1 cellular context compared by ENCODE assay signal in genomic region chr10:102112210-102112817, GRCh38.
TF ChIP-seq lines count a peak whose summit lies in the region.

No MANE protein-coding gene starts in this region.

TF ChIP-seq in K562, 482 proteins besides CTCF, POLR2A, EP300 and RAD21 (continued from another document and continues in another):
- no peak for TF ChIP-seq ASH1L (IDR thresholded peaks at IDR 0.05; ENCODE audit: borderline replicate concordance, low read depth, partially characterized antibody)
- TF ChIP-seq EHMT2 (IDR thresholded peaks at IDR 0.05), result 0 out of 2 replicates have a peak, but pooled peaks have one; percentile 32
- TF ChIP-seq XRCC3 (IDR thresholded peaks at IDR 0.05), result no peak
- TF ChIP-seq ZNF134 (CRISPR knock-in tag; conservative IDR thresholded peaks at IDR 0.05), result no peak
- TF ChIP-seq HIVEP1 (CRISPR knock-in tag; IDR thresholded peaks at IDR 0.05), result no peak
- no peak for TF ChIP-seq TCF7 (IDR thresholded peaks at IDR 0.05; ENCODE audit: borderline replicate concordance)
- TF ChIP-seq, protein P1, sequence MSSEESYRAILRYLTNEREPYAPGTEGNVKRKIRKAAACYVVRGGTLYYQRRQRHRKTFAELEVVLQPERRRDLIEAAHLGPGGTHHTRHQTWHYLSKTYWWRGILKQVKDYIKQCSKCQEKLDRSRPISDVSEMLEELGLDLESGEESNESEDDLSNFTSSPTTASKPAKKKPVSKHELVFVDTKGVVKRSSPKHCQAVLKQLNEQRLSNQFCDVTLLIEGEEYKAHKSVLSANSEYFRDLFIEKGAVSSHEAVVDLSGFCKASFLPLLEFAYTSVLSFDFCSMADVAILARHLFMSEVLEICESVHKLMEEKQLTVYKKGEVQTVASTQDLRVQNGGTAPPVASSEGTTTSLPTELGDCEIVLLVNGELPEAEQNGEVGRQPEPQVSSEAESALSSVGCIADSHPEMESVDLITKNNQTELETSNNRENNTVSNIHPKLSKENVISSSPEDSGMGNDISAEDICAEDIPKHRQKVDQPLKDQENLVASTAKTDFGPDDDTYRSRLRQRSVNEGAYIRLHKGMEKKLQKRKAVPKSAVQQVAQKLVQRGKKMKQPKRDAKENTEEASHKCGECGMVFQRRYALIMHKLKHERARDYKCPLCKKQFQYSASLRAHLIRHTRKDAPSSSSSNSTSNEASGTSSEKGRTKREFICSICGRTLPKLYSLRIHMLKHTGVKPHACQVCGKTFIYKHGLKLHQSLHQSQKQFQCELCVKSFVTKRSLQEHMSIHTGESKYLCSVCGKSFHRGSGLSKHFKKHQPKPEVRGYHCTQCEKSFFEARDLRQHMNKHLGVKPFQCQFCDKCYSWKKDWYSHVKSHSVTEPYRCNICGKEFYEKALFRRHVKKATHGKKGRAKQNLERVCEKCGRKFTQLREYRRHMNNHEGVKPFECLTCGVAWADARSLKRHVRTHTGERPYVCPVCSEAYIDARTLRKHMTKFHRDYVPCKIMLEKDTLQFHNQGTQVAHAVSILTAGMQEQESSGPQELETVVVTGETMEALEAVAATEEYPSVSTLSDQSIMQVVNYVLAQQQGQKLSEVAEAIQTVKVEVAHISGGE (CRISPR knock-in tag; IDR thresholded peaks at IDR 0.05), result peak in 1 of 3 experiments; percentile 58; a peak in 1 of 6 replicates
- TF ChIP-seq ID3 (CRISPR knock-in tag; IDR thresholded peaks at IDR 0.05), result no peak
- no peak; the same call in 1 of the 2 replicates for TF ChIP-seq ID3 (tag; IDR thresholded peaks at IDR 0.05)
- TF ChIP-seq ZNF274 (IDR thresholded peaks at IDR 0.05; ENCODE audit: borderline replicate concordance, low read depth, low read length), result no peak
- no peak for TF ChIP-seq DLX4 (CRISPR knock-in tag; IDR thresholded peaks at IDR 0.05)
- TF ChIP-seq ZNF695 (CRISPR knock-in tag; IDR thresholded peaks at IDR 0.05), result no peak
- TF ChIP-seq ZNF184 (CRISPR knock-in tag; IDR thresholded peaks at IDR 0.05), result no peak
- TF ChIP-seq, protein P2, sequence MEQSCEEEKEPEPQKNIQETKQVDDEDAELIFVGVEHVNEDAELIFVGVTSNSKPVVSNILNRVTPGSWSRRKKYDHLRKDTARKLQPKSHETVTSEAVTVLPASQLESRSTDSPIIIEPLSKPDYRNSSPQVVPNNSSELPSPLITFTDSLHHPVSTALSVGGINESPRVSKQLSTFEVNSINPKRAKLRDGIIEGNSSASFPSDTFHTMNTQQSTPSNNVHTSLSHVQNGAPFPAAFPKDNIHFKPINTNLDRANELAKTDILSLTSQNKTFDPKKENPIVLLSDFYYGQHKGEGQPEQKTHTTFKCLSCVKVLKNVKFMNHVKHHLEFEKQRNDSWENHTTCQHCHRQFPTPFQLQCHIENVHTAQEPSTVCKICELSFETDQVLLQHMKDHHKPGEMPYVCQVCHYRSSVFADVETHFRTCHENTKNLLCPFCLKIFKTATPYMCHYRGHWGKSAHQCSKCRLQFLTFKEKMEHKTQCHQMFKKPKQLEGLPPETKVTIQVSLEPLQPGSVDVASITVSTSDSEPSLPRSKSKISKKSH (CRISPR knock-in tag; IDR thresholded peaks at IDR 0.05), result no peak
- TF ChIP-seq HEY1 (CRISPR knock-in tag; IDR thresholded peaks at IDR 0.05; ENCODE audit: borderline replicate concordance), result no peak
- no peak for TF ChIP-seq ZNF316 (IDR thresholded peaks at IDR 0.05)
- TF ChIP-seq ZNF696 (CRISPR knock-in tag; conservative IDR thresholded peaks at IDR 0.05), result no peak
- no peak for TF ChIP-seq PBX2 (CRISPR knock-in tag; IDR thresholded peaks at IDR 0.05; ENCODE audit: low read depth)
- TF ChIP-seq PBX2 (tag; conservative IDR thresholded peaks at IDR 0.05; ENCODE audit: low read depth), result 0 out of 2 replicates have a peak, but pooled peaks have one; percentile 20
- TF ChIP-seq ZNF561 (CRISPR knock-in tag; conservative IDR thresholded peaks at IDR 0.05), result no peak
- TF ChIP-seq, protein P3, sequence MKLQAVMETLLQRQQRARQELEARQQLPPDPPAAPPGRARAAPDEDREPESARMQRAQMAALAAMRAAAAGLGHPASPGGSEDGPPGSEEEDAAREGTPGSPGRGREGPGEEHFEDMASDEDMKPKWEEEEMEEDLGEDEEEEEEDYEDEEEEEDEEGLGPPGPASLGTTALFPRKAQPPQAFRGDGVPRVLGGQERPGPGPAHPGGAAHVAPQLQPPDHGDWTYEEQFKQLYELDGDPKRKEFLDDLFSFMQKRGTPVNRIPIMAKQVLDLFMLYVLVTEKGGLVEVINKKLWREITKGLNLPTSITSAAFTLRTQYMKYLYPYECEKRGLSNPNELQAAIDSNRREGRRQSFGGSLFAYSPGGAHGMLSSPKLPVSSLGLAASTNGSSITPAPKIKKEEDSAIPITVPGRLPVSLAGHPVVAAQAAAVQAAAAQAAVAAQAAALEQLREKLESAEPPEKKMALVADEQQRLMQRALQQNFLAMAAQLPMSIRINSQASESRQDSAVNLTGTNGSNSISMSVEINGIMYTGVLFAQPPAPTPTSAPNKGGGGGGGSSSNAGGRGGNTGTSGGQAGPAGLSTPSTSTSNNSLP (IDR thresholded peaks at IDR 0.05; ENCODE audit: borderline replicate concordance, low read depth, low read length), result no peak
- no peak for TF ChIP-seq MYBL2 (IDR thresholded peaks at IDR 0.05; ENCODE audit: low read depth)
- no peak for TF ChIP-seq MYBL2 (CRISPR knock-in tag; IDR thresholded peaks at IDR 0.05; ENCODE audit: borderline replicate concordance)
- no peak for TF ChIP-seq L3MBTL2 (IDR thresholded peaks at IDR 0.05)
- TF ChIP-seq ZNF518B (CRISPR knock-in tag; IDR thresholded peaks at IDR 0.05), result no peak
- TF ChIP-seq HNRNPL (IDR thresholded peaks at IDR 0.05; ENCODE audit: low read depth, low read length), result no peak
- TF ChIP-seq ESRRA (IDR thresholded peaks at IDR 0.05; ENCODE audit: borderline replicate concordance, low read depth), result peak; percentile 99
- TF ChIP-seq YY1 (IDR thresholded peaks at IDR 0.05; ENCODE audit: borderline replicate concordance in 1 of 3, control insufficient read depth in 1 of 3, extremely low read depth in 1 of 3, insufficient read depth in 3 of 3, insufficient read length in 1 of 3, insufficient replicate concordance in 2 of 3, low read depth in 1 of 3, low read length in 2 of 3), result no peak
- no peak for TF ChIP-seq DMBX1 (CRISPR knock-in tag; IDR thresholded peaks at IDR 0.05; ENCODE audit: borderline replicate concordance)
- no peak for TF ChIP-seq CEBPZ (IDR thresholded peaks at IDR 0.05; ENCODE audit: borderline replicate concordance, low read depth, low read length)
- no peak for TF ChIP-seq MEF2A (IDR thresholded peaks at IDR 0.05; ENCODE audit: control insufficient read depth, low read depth, low read length)
- TF ChIP-seq RBM15 (IDR thresholded peaks at IDR 0.05; ENCODE audit: insufficient read depth, low read length), result no peak
- no peak for TF ChIP-seq ZNF785 (CRISPR knock-in tag; IDR thresholded peaks at IDR 0.05)
- no peak for TF ChIP-seq ZNF12 (CRISPR knock-in tag; IDR thresholded peaks at IDR 0.05)
- TF ChIP-seq CBX5 (IDR thresholded peaks at IDR 0.05; ENCODE audit: borderline replicate concordance, low read depth), result 0 out of 2 replicates have a peak, but pooled peaks have one; percentile 33
- no peak for TF ChIP-seq SAP30 (IDR thresholded peaks at IDR 0.05; ENCODE audit: borderline replicate concordance, insufficient read depth, low read depth, low read length, poor library complexity, severe bottlenecking)
- TF ChIP-seq, protein P4, sequence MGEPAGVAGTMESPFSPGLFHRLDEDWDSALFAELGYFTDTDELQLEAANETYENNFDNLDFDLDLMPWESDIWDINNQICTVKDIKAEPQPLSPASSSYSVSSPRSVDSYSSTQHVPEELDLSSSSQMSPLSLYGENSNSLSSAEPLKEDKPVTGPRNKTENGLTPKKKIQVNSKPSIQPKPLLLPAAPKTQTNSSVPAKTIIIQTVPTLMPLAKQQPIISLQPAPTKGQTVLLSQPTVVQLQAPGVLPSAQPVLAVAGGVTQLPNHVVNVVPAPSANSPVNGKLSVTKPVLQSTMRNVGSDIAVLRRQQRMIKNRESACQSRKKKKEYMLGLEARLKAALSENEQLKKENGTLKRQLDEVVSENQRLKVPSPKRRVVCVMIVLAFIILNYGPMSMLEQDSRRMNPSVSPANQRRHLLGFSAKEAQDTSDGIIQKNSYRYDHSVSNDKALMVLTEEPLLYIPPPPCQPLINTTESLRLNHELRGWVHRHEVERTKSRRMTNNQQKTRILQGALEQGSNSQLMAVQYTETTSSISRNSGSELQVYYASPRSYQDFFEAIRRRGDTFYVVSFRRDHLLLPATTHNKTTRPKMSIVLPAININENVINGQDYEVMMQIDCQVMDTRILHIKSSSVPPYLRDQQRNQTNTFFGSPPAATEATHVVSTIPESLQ (CRISPR knock-in tag; IDR thresholded peaks at IDR 0.05), result no peak
- TF ChIP-seq CHD1 (IDR thresholded peaks at IDR 0.05; ENCODE audit: low read length), result no peak
- no peak for TF ChIP-seq HOXB6 (CRISPR knock-in tag; IDR thresholded peaks at IDR 0.05; ENCODE audit: borderline replicate concordance)
- TF ChIP-seq, protein P5, sequence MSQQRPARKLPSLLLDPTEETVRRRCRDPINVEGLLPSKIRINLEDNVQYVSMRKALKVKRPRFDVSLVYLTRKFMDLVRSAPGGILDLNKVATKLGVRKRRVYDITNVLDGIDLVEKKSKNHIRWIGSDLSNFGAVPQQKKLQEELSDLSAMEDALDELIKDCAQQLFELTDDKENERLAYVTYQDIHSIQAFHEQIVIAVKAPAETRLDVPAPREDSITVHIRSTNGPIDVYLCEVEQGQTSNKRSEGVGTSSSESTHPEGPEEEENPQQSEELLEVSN (IDR thresholded peaks at IDR 0.05; ENCODE audit: borderline replicate concordance in 1 of 2, extremely low read depth in 1 of 2, insufficient read depth in 1 of 2, insufficient read length in 1 of 2, low read depth in 1 of 2, low read length in 1 of 2, poor library complexity in 1 of 2, severe bottlenecking in 1 of 2), result no peak
- TF ChIP-seq RBFOX2 (IDR thresholded peaks at IDR 0.05; ENCODE audit: low read depth, low read length), result no peak
